8 cellular contexts compared by ENCODE assay signal in genomic region chr1:235067396-235068154, GRCh38.
DNase-seq lines count a peak whose midpoint lies in the region; ATAC-seq and TF ChIP-seq lines count a peak whose summit lies in the region.

No MANE protein-coding gene starts in this region.

- H3K27me3 ChIP-seq in lower lobe of right lung (ENCODE audit: low read depth) (no peaks in the 10 kb centered on the region), thymus (ENCODE audit: control insufficient read depth, insufficient read depth) (no peaks in the 10 kb centered on the region), H7 (ENCODE audit: control insufficient read depth, insufficient read depth, low read length) (no peaks in the 10 kb centered on the region)

- peaks cover 53% of the 10 kb centered on the region for H3K4me1 ChIP-seq in lower lobe of right lung
- peaks cover 2% of the 10 kb centered on the region for H3K4me1 ChIP-seq in thymus (ENCODE audit: control insufficient read depth, insufficient read depth, low read length)

- no peaks in the 10 kb centered on the region for H3K9me3 ChIP-seq in lower lobe of right lung
- no peaks in the 10 kb centered on the region for H3K9me3 ChIP-seq in thymus (ENCODE audit: control insufficient read depth)

- ATAC-seq in lower lobe of right lung, result peak; percentile 95 to 96
- ATAC-seq in GM19452 (IDR thresholded peaks at IDR 0.05; ENCODE audit: unreplicated experiment), result no peak

- no peak overlapping the region for H3K4me3 ChIP-seq in cardiac fibroblast (replicated peaks in 1 of 2; ENCODE audit: low read depth in 2 of 2, low read length in 2 of 2)
- no peak overlapping the region for H3K4me3 ChIP-seq in lower lobe of right lung
- no peak overlapping the region for H3K4me3 ChIP-seq in thymus (ENCODE audit: low read length)
- no peak overlapping the region for H3K4me3 ChIP-seq in H7 (ENCODE audit: insufficient read depth, low read depth, low read length)

- peak; percentile 20 to 32 for DNase-seq in activated CD4-positive, alpha-beta T cell treated with anti-CD3 and anti-CD28 coated beads for 4 hours
- DNase-seq in activated CD4-positive, alpha-beta T cell treated with anti-CD3 and anti-CD28 coated beads, Interleukin-2, amount 50 U/mL, for 1 hour, result no peak
- DNase-seq in NCI-H446 treated with DMSO at 0.1 percent for 48 hours (lab: John Stamatoyannopoulos, UW), result peak; percentile 66
- peak; percentile 99 for DNase-seq in cardiac fibroblast (ENCODE audit: low read depth in 2 of 2)
- DNase-seq in lower lobe of right lung, result peak; percentile 88
- no peak for DNase-seq in H7

- TF ChIP-seq CTCF in cardiac fibroblast (IDR thresholded peaks at IDR 0.05; ENCODE audit: low read depth, low read length) (no peak), lower lobe of right lung (IDR thresholded peaks at IDR 0.05) (no peak)

- H3K27ac ChIP-seq in lower lobe of right lung (peak overlapping the region; percentile 69), thymus (ENCODE audit: low read depth) (peak overlapping the region; percentile 64)

- intact Hi-C loops in lower lobe of right lung (cut with DNase I), result no loop called here

- H3K36me3 ChIP-seq in lower lobe of right lung, result no peaks in the 10 kb centered on the region
- H3K36me3 ChIP-seq in thymus (ENCODE audit: control insufficient read depth, insufficient read depth), result no peaks in the 10 kb centered on the region
- no peaks in the 10 kb centered on the region for H3K36me3 ChIP-seq in H7 (replicated peaks; ENCODE audit: control insufficient read depth, insufficient read depth, low read length)

- WGBS in thymus, result 66% methylated on average over 12 of the region's 12 CpGs

Comparison
In these comparisons a context has a peak if more than half of its experiments do, and no peak if none do; other contexts are left out.
1. DNase-seq: peak in activated CD4-positive, alpha-beta T cell treated with anti-CD3 and anti-CD28 coated beads for 4 hours (2 of 2), NCI-H446 treated with DMSO at 0.1 percent for 48 hours (single experiment), cardiac fibroblast (2 of 2) and lower lobe of right lung (single experiment); none in activated CD4-positive, alpha-beta T cell treated with anti-CD3 and anti-CD28 coated beads, Interleukin-2, amount 50 U/mL, for 1 hour (single experiment) and H7 (single experiment).